1 cellular context compared by ENCODE assay signal in the genomic region with DNA sequence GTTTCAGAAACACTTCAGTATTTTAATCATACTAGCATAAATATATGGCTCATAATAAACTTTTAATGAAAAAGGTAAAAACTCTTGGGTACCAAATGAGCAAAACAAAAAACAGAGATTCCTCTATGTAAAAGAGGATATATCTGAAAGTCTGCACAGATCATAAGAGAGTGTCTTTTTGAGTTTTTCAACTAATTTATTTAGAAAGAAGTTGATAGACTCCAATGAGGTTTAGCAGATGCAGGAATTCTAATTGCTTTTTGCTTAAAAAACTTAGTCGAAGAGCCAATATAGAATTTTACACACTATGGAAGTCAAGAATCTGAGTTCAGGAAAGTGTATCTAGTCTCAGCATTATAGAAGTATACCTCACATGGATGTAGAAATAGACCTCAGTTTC.
TF ChIP-seq lines count a peak whose summit lies in the region.

No MANE protein-coding gene starts in this region.

TF ChIP-seq in GM23338, 12 proteins besides CTCF, POLR2A, EP300 and RAD21:
- TF ChIP-seq, protein P1, sequence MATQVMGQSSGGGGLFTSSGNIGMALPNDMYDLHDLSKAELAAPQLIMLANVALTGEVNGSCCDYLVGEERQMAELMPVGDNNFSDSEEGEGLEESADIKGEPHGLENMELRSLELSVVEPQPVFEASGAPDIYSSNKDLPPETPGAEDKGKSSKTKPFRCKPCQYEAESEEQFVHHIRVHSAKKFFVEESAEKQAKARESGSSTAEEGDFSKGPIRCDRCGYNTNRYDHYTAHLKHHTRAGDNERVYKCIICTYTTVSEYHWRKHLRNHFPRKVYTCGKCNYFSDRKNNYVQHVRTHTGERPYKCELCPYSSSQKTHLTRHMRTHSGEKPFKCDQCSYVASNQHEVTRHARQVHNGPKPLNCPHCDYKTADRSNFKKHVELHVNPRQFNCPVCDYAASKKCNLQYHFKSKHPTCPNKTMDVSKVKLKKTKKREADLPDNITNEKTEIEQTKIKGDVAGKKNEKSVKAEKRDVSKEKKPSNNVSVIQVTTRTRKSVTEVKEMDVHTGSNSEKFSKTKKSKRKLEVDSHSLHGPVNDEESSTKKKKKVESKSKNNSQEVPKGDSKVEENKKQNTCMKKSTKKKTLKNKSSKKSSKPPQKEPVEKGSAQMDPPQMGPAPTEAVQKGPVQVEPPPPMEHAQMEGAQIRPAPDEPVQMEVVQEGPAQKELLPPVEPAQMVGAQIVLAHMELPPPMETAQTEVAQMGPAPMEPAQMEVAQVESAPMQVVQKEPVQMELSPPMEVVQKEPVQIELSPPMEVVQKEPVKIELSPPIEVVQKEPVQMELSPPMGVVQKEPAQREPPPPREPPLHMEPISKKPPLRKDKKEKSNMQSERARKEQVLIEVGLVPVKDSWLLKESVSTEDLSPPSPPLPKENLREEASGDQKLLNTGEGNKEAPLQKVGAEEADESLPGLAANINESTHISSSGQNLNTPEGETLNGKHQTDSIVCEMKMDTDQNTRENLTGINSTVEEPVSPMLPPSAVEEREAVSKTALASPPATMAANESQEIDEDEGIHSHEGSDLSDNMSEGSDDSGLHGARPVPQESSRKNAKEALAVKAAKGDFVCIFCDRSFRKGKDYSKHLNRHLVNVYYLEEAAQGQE (IDR thresholded peaks at IDR 0.05; ENCODE audit: unreplicated experiment): no peak
- TF ChIP-seq CREB1 (CRISPR knock-in tag; IDR thresholded peaks at IDR 0.05; ENCODE audit: low read depth) (no peak), NANOG (IDR thresholded peaks at IDR 0.05; ENCODE audit: borderline replicate concordance) (no peak), ZNF331 (CRISPR knock-in tag; IDR thresholded peaks at IDR 0.05; ENCODE audit: low read depth) (no peak), POLR2AphosphoS5 (IDR thresholded peaks at IDR 0.05; ENCODE audit: low read depth) (no peak), ZNF114 (CRISPR knock-in tag; IDR thresholded peaks at IDR 0.05) (no peak)
- TF ChIP-seq, protein P2, sequence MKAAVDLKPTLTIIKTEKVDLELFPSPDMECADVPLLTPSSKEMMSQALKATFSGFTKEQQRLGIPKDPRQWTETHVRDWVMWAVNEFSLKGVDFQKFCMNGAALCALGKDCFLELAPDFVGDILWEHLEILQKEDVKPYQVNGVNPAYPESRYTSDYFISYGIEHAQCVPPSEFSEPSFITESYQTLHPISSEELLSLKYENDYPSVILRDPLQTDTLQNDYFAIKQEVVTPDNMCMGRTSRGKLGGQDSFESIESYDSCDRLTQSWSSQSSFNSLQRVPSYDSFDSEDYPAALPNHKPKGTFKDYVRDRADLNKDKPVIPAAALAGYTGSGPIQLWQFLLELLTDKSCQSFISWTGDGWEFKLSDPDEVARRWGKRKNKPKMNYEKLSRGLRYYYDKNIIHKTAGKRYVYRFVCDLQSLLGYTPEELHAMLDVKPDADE (IDR thresholded peaks at IDR 0.05): no peak
